In genomic region chr1:151716771-151717631, GRCh38 we compare ENCODE assay signal across 8 cellular contexts. TPM values are rescaled to one million over a fixed set of nuclear protein-coding genes. Genes with fewer than 3 reads are reported as not detected.
A peak's percentile ranks its signal among the peaks of the same experiment; 100 is the strongest.
DNase-seq lines count a peak whose midpoint lies in the region; ATAC-seq and TF ChIP-seq lines count a peak whose summit lies in the region.

Gene CELF3, minus strand, starts transcription at chr1:151716803. Its CDS starts 783 bp downstream, at chr1:151716020.

- H3K4me3 ChIP-seq in iPS DF 6.9 (ENCODE audit: low read length): peak within 1 kb of the TSS; percentile 30; the same call in 1 of the 2 replicates
- peak within 1 kb of the TSS; percentile 49 for H3K4me3 ChIP-seq in thoracic aorta

- ATAC-seq in T-cell (replicated peaks in 1 of 4) (no peak), thoracic aorta (ENCODE audit: insufficient number of reproducible peaks, low FRiP score, low read depth) (no peak), HG02885 (IDR thresholded peaks at IDR 0.05; ENCODE audit: poor library complexity, unreplicated experiment) (no peak)

- TF ChIP-seq CTCF in thoracic aorta (IDR thresholded peaks at IDR 0.05): no peak

- H3K9me3 ChIP-seq in iPS DF 6.9 (ENCODE audit: control insufficient read depth, insufficient read depth, low read length): no peaks in the 10 kb centered on the region
- no peaks in the 10 kb centered on the region for H3K9me3 ChIP-seq in thoracic aorta

- peaks cover 7% of the 10 kb centered on the region; the same call in 1 of the 2 replicates for H3K27me3 ChIP-seq in iPS DF 6.9 (ENCODE audit: control insufficient read depth, insufficient read depth, low read length)
- H3K27me3 ChIP-seq in thoracic aorta (replicated peaks; ENCODE audit: insufficient read depth): no peaks in the 10 kb centered on the region

- CTCF ChIA-PET in T-cell (lab: Charles Lee): interaction anchor here in 1 of 2 donors (0.5 kb wide), 1 partner anchor 115 kb away, joined by 4 read pairs; no protein-coding TSS in a partner anchor

- H3K4me3 Mint-ChIP-seq in T-cell: peak within 1 kb of the TSS in 2 of 3 donors; percentile 14 to 31

- POLR2A ChIA-PET in T-cell (lab: Charles Lee): interaction anchor here in 1 of 2 donors (0.5 to 0.6 kb wide), 2 partner anchors 75 to 463 kb away, joined by 4 to 7 read pairs; partner anchors contain the start of gene PSMD4

- peaks cover 56 to 72% of the 10 kb centered on the region in 2 donors for H3K27me3 Mint-ChIP-seq in T-cell

- H3K36me3 ChIP-seq in iPS DF 6.9 (ENCODE audit: control insufficient read depth, insufficient read depth, low read length): no peaks in the 10 kb centered on the region
- H3K36me3 ChIP-seq in thoracic aorta: no peaks in the 10 kb centered on the region

- H3K36me3 Mint-ChIP-seq in T-cell: no peaks in the 10 kb centered on the region

- peak within 1 kb of the TSS in 1 of 2 donors; percentile 40 for H3K27ac Mint-ChIP-seq in T-cell

- no peak within 1 kb of the TSS for H3K27ac ChIP-seq in iPS DF 6.9 (ENCODE audit: low read length)
- no peak within 1 kb of the TSS for H3K27ac ChIP-seq in thoracic aorta

- DNase-seq in COLO829 (ENCODE audit: low spot score) (peak; percentile 35), NCI-H1092 (lab: John Stamatoyannopoulos, UW) (peak; percentile 94), T-cell (peak in 20 of 34 experiments; percentile 10 to 42 (median 28)), iPS DF 6.9 (ENCODE audit: low read depth, low spot score) (no peak), thoracic aorta (ENCODE audit: low spot score) (no peak), NCI-H1048 (lab: John Stamatoyannopoulos, UW) (no peak)
- DNase-seq in effector CD8-positive, alpha-beta T cell (lab: John Stamatoyannopoulos, UW): no peak

- peaks cover 30 to 40% (median 32%) of the 10 kb centered on the region in 3 donors for H3K4me1 Mint-ChIP-seq in T-cell

- H3K9me3 Mint-ChIP-seq in T-cell: no peaks in the 10 kb centered on the region

- H3K4me1 ChIP-seq in iPS DF 6.9 (ENCODE audit: control insufficient read depth, insufficient read depth, low read length) (0 out of 2 replicates have a peak, but pooled peaks cover 2% of the 10 kb centered on the region), thoracic aorta (ENCODE audit: control insufficient read depth in 1 of 2, low read depth in 2 of 2) (peaks cover 8 to 34% of the 10 kb centered on the region in 2 donors)

- WGBS in iPS DF 6.9 (ENCODE audit: insufficient coverage, insufficient read length): no CpG with 5 or more reads among the region's 27 CpGs

RNA-seq across cellular contexts. Expression of gene CELF3, which starts in this region (rescaled TPM):
- total RNA-seq in T-cell: not detected
- total RNA-seq in thoracic aorta: not detected

Comparison
In these comparisons a context has a peak if more than half of its experiments do, and no peak if none do; other contexts are left out.
1. Peak in DNase-seq in T-cell; RNA of the gene not detected or under 1 TPM.
2. DNase-seq: peak in COLO829 (single experiment) and NCI-H1092 (single experiment); none in iPS DF 6.9 (single experiment), thoracic aorta (single experiment), effector CD8-positive, alpha-beta T cell (single experiment) and NCI-H1048 (single experiment).